ENCODE assay signal across 20 cellular contexts in genomic region chr6:158519761-158520160, GRCh38. TPM values are rescaled to one million over a fixed set of nuclear protein-coding genes. Genes with fewer than 3 reads are reported as not detected.
DNase-seq lines count a peak whose midpoint lies in the region; ATAC-seq and TF ChIP-seq lines count a peak whose summit lies in the region.
"Had no signal": no experiment of that assay in that cellular context is flagged by ENCODE, and none has a peak within 500 bp of the region (broad histone marks: within the 10 kb centered on the region; RNA-seq: fewer than 3 reads in every experiment).

No MANE protein-coding gene starts in this region.

- no peak overlapping the region for H3T11ph ChIP-seq in H9 (ENCODE audit: low read length)

- H3K27me3 ChIP-seq in H9 (ENCODE audit: insufficient read depth, low read length) (no peaks in the 10 kb centered on the region), HAP-1 (ENCODE audit: low read depth) (no peaks in the 10 kb centered on the region)
- H3K27me3 ChIP-seq: MG63 had no signal

- no peaks in the 10 kb centered on the region for H3K23me2 ChIP-seq in H9 (ENCODE audit: insufficient read length, low read depth, low read length, poor library complexity, severe bottlenecking)

- H4K20me1 ChIP-seq in H9 (ENCODE audit: control insufficient read depth, insufficient read depth, insufficient read length) = no peaks in the 10 kb centered on the region

- H4K5ac ChIP-seq in H9 (ENCODE audit: insufficient read length, low read depth, low read length) = no peak overlapping the region

- no peak overlapping the region for H3K4me2 ChIP-seq in H9 (ENCODE audit: insufficient read depth, insufficient read length, low read length)

- H2BK5ac ChIP-seq in H9 (ENCODE audit: insufficient read length, low read length) = no peak overlapping the region

- DNase-seq in H9 (peak; percentile 38), MV-4-11 (lab: John Stamatoyannopoulos, UW) (peak; percentile 51), glutamatergic neuron (no peak), posterior vena cava (ENCODE audit: low spot score) (peak; percentile 13), ecto neural progenitor cell (ENCODE audit: low spot score) (no peak), HAP-1 (ENCODE audit: low spot score in 2 of 2) (no peak)
- DNase-seq in natural killer cell treated with Interleukin-12 subunit alpha and Interleukin-12 subunit beta and Interleukin-15 and Interleukin-18, amount 100 ng/mL, for 72 hours (ENCODE audit: low spot score) = no peak
- DNase-seq: Calu3; CD8-positive, alpha-beta T cell; Kasumi-1; MG63; NCI-H1105 treated with DMSO at 0.1 percent for 48 hours; NCI-H1694 treated with DMSO at 0.1 percent for 48 hours; NK-92 treated with Interleukin-12 subunit alpha and Interleukin-12 subunit beta, amount 100 ng/mL, for 24 hours; OCI-M1; Right ventricle myocardium superior had no signal

- no peak overlapping the region for H2BK12ac ChIP-seq in H9 (ENCODE audit: insufficient read length, low read depth, low read length)

- H3K4me3 Mint-ChIP-seq in H9 (no peak overlapping the region; a peak in 1 of 5 replicates), glutamatergic neuron (ENCODE audit: unreplicated experiment) (peak overlapping the region; percentile 49)
- no peak overlapping the region for H3K4me3 Mint-ChIP-seq in natural killer cell treated with Interleukin-12 subunit alpha and Interleukin-12 subunit beta and Interleukin-15 and Interleukin-18, amount 100 ng/mL, for 72 hours
- H3K4me3 Mint-ChIP-seq: CD8-positive, alpha-beta T cell had no signal

- no peak overlapping the region for H3K23ac ChIP-seq in H9 (ENCODE audit: insufficient read length, low read depth, low read length)

- no peak overlapping the region for H3K14ac ChIP-seq in H9 (ENCODE audit: insufficient read depth, low read length)

- H3K27ac Mint-ChIP-seq in H9 = peak overlapping the region in 1 of 3 experiments; percentile 50; a peak in 3 of 7 replicates
- peak overlapping the region; percentile 77 for H3K27ac Mint-ChIP-seq in glutamatergic neuron (ENCODE audit: unreplicated experiment)
- H3K27ac Mint-ChIP-seq in natural killer cell treated with Interleukin-12 subunit alpha and Interleukin-12 subunit beta and Interleukin-15 and Interleukin-18, amount 100 ng/mL, for 72 hours = no peak overlapping the region
- H3K27ac Mint-ChIP-seq: CD8-positive, alpha-beta T cell; IgD-negative memory B cell had no signal

- H3K9me3 ChIP-seq in H9 (ENCODE audit: control insufficient read depth, low read depth, low read length) = no peaks in the 10 kb centered on the region
- no peaks in the 10 kb centered on the region for H3K9me3 ChIP-seq in HAP-1
- H3K9me3 ChIP-seq: MG63 had no signal

- H3K4ac ChIP-seq in H9 (ENCODE audit: low read depth, low read length) = no peak overlapping the region

- H3K9me3 Mint-ChIP-seq in H9 (peaks cover 2 to 4% of the 10 kb centered on the region in 2 experiments; a peak in 3 of 5 replicates), glutamatergic neuron (ENCODE audit: unreplicated experiment) (peaks cover 32% of the 10 kb centered on the region)
- no peaks in the 10 kb centered on the region for H3K9me3 Mint-ChIP-seq in natural killer cell treated with Interleukin-12 subunit alpha and Interleukin-12 subunit beta and Interleukin-15 and Interleukin-18, amount 100 ng/mL, for 72 hours
- H3K9me3 Mint-ChIP-seq: CD8-positive, alpha-beta T cell; IgD-negative memory B cell had no signal

- intact Hi-C loops in posterior vena cava (cut with DNase I) = loop anchor here in 1 of 2 donors (10.0 kb wide), 1 partner anchor 295 kb away; no protein-coding TSS in a partner anchor

- no peaks in the 10 kb centered on the region for H3K79me2 ChIP-seq in H9 (ENCODE audit: insufficient read depth, low read length)

- H3K36me3 Mint-ChIP-seq in H9 (ENCODE audit: insufficient read depth in 1 of 3, low read depth in 3 of 3) (no peaks in the 10 kb centered on the region; a peak in 1 of 7 replicates), glutamatergic neuron (ENCODE audit: unreplicated experiment) (peaks cover 27% of the 10 kb centered on the region)
- no peaks in the 10 kb centered on the region for H3K36me3 Mint-ChIP-seq in natural killer cell treated with Interleukin-12 subunit alpha and Interleukin-12 subunit beta and Interleukin-15 and Interleukin-18, amount 100 ng/mL, for 72 hours
- H3K36me3 Mint-ChIP-seq: CD8-positive, alpha-beta T cell; IgD-negative memory B cell had no signal

- in situ Hi-C loops in HAP-1 (cut with MboI; ENCODE audit: low sequenced_read_pairs) = no loop called here

- no peak overlapping the region for H3K9ac ChIP-seq in H9 (ENCODE audit: extremely low read depth, insufficient read length, low read length)
- H3K9ac ChIP-seq: BLaER1 treated with 17β-estradiol and CSF1 and Interleukin-3, amounts not matched to agents 10 nM and 100 nM had no signal

- no peak overlapping the region for H4K8ac ChIP-seq in H9 (replicated peaks; ENCODE audit: insufficient read length, low read depth, low read length)

- no peak overlapping the region for H2AK5ac ChIP-seq in H9 (ENCODE audit: insufficient read length, low read length)

- H3K4me1 Mint-ChIP-seq in H9 = peaks cover 13 to 15% of the 10 kb centered on the region in 2 experiments
- H3K4me1 Mint-ChIP-seq in glutamatergic neuron (ENCODE audit: low read depth, unreplicated experiment) = peaks cover 25% of the 10 kb centered on the region
- H3K4me1 Mint-ChIP-seq in natural killer cell treated with Interleukin-12 subunit alpha and Interleukin-12 subunit beta and Interleukin-15 and Interleukin-18, amount 100 ng/mL, for 72 hours (ENCODE audit: low read depth in 2 of 2) = peaks cover 15 to 23% of the 10 kb centered on the region in 2 donors

- H3K27me3 Mint-ChIP-seq in H9 (ENCODE audit: low read depth) = peaks cover 9% of the 10 kb centered on the region
- H3K27me3 Mint-ChIP-seq in glutamatergic neuron (ENCODE audit: unreplicated experiment) = peaks cover 13% of the 10 kb centered on the region
- peaks cover 29 to 32% of the 10 kb centered on the region in 2 donors for H3K27me3 Mint-ChIP-seq in natural killer cell treated with Interleukin-12 subunit alpha and Interleukin-12 subunit beta and Interleukin-15 and Interleukin-18, amount 100 ng/mL, for 72 hours

- TF ChIP-seq CTCF in H9 (conservative IDR thresholded peaks at IDR 0.05) (no peak), glutamatergic neuron (IDR thresholded peaks at IDR 0.05; ENCODE audit: partially characterized antibody, unreplicated experiment) (no peak)

- no peak overlapping the region for H3K56ac ChIP-seq in H9 (ENCODE audit: insufficient read length, low read depth, low read length)

- H4K91ac ChIP-seq in H9 (ENCODE audit: insufficient read length, low read depth, low read length) = no peak overlapping the region

- H3K79me1 ChIP-seq in H9 (ENCODE audit: insufficient read depth, low read depth, low read length, poor library complexity, severe bottlenecking) = no peaks in the 10 kb centered on the region

- H2BK20ac ChIP-seq in H9 (ENCODE audit: low read depth, low read length, poor library complexity, severe bottlenecking) = no peak overlapping the region

- no peak overlapping the region for H3K4me3 ChIP-seq in HAP-1
- H3K4me3 ChIP-seq: BLaER1 treated with 17β-estradiol and CSF1 and Interleukin-3, amounts not matched to agents 10 nM and 100 nM; MG63; SK-N-MC had no signal

- no peaks in the 10 kb centered on the region for H3K36me3 ChIP-seq in HAP-1 (replicated peaks)
- H3K36me3 ChIP-seq: BLaER1 treated with 17β-estradiol and CSF1 and Interleukin-3, amounts not matched to agents 10 nM and 100 nM; MG63 had no signal

- no peak overlapping the region for H3K27ac ChIP-seq in H9 (ENCODE audit: insufficient read length, low read depth, low read length)
- H3K27ac ChIP-seq: BLaER1 treated with 17β-estradiol and CSF1 and Interleukin-3, amounts not matched to agents 10 nM and 100 nM; HL-60; SK-N-MC had no signal

- no peak overlapping the region for H3K18ac ChIP-seq in H9 (ENCODE audit: insufficient read length, low read depth, low read length)

- no peak for ATAC-seq in natural killer cell treated with Interleukin-12 subunit alpha and Interleukin-12 subunit beta and Interleukin-15 and Interleukin-18, amount 100 ng/mL, for 72 hours
- ATAC-seq: CD8-positive, alpha-beta T cell had no signal

- no peak overlapping the region for H2BK120ac ChIP-seq in H9 (ENCODE audit: low read depth, low read length, poor library complexity, severe bottlenecking)

- no CpG with 5 or more reads among the region's 4 CpGs for WGBS in H9 (ENCODE audit: extremely low coverage, insufficient read length, low lambda C conversion rate)

- no peak overlapping the region for H2BK15ac ChIP-seq in H9 (ENCODE audit: low read depth, low read length)

- no peaks in the 10 kb centered on the region for H3K4me1 ChIP-seq in H9 (ENCODE audit: insufficient read depth, low read length)
- peaks cover 9% of the 10 kb centered on the region for H3K4me1 ChIP-seq in HAP-1

- H2AFZ ChIP-seq in H9 (ENCODE audit: low read length) = no peak overlapping the region

RNA-seq across cellular contexts. Expression of gene TMEM181, which starts 40.1 kb away (rescaled TPM):
- total RNA-seq in H9 (2021) (23.7 and 24.4 TPM in 2 replicates), glutamatergic neuron (ENCODE audit: unreplicated experiment) (44.3 TPM), posterior vena cava (10 to 100 TPM; 24.1 to 30.4 TPM)
- total RNA-seq in natural killer cell treated with Interleukin-12 subunit alpha and Interleukin-12 subunit beta and Interleukin-15 and Interleukin-18, amount 100 ng/mL, for 72 hours = 10 to 100 TPM; 19.6 to 30.9 TPM

Comparison
In these comparisons a context has a peak if more than half of its experiments do, and no peak if none do; other contexts are left out.
1. DNase-seq: peak in H9 (single experiment), MV-4-11 (single experiment) and posterior vena cava (single experiment); none in glutamatergic neuron (single experiment), ecto neural progenitor cell (single experiment), HAP-1 (0 of 2) and natural killer cell treated with Interleukin-12 subunit alpha and Interleukin-12 subunit beta and Interleukin-15 and Interleukin-18, amount 100 ng/mL, for 72 hours (single experiment).